Comparison of ENCODE assay signal across 19 cellular contexts in the genomic region with DNA sequence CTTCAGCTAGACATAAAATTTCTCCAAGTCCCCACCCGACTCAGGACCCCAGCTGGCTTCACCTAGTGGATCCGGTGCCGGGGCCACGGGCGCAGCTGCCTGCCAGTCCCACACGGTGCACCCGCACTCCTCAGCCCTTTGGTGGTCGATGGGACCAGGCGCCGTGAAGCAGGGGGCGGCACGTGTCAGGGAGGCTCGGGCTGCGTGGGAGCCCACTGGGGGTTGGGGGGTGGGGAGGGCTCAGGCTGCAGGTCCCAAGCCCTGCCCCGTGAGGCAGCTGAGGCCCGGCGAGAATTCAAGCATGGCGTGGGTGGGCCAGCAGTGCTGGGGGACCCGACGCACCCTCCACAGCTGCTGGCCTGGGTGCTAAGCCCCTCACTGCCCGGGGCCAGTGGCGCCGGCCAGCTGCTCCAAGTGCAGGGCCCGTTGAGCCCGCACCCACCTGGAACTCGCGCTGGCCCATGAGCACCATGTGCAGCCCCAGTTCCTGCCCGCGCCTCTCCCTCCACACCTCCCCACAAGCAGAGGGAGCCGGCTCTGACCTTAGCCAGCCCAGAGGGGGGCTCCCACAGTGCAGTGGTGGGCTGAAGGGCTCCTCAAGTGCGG.
DNase-seq lines count a peak whose midpoint lies in the region; ATAC-seq and TF ChIP-seq lines count a peak whose summit lies in the region.
"Had no signal": no experiment of that assay in that cellular context is flagged by ENCODE, and none has a peak within 500 bp of the region (broad histone marks: within the 10 kb centered on the region; RNA-seq: fewer than 3 reads in every experiment).

No MANE protein-coding gene starts in this region.

- no TSS peak for BruUV-seq in PC-9 (replicated peaks; lab: Mats Ljungman, UMichigan)

- H3K36me3 ChIP-seq in PC-9 (ENCODE audit: low read depth): no peaks in the 10 kb centered on the region
- no peaks in the 10 kb centered on the region for H3K36me3 ChIP-seq in testis (ENCODE audit: low read depth, missing control alignments)
- H3K36me3 ChIP-seq: BLaER1 treated with 17β-estradiol and CSF1 and Interleukin-3, amounts not matched to agents 10 nM and 100 nM had no signal

- H3K4me1 ChIP-seq in PC-9 (replicated peaks; ENCODE audit: insufficient read depth) (no peaks in the 10 kb centered on the region), testis (peaks cover 13% of the 10 kb centered on the region)
- H3K4me1 ChIP-seq: A549; BLaER1 treated with 17β-estradiol and CSF1 and Interleukin-3, amounts not matched to agents 10 nM and 100 nM; Caco-2 had no signal

- H4K20me1 ChIP-seq in PC-9 (ENCODE audit: insufficient read depth): 0 out of 2 replicates have a peak, but pooled peaks cover 2% of the 10 kb centered on the region
- H4K20me1 ChIP-seq: BLaER1 treated with 17β-estradiol and CSF1 and Interleukin-3, amounts not matched to agents 10 nM and 100 nM had no signal

- no peaks in the 10 kb centered on the region for H3F3A ChIP-seq in PC-9 (ENCODE audit: insufficient read depth, low read depth)

- H3K9me2 ChIP-seq in PC-9 (ENCODE audit: insufficient read depth): no peaks in the 10 kb centered on the region

- no peak for ATAC-seq in HG02884 (IDR thresholded peaks at IDR 0.05; ENCODE audit: unreplicated experiment)
- ATAC-seq in HG02938 (IDR thresholded peaks at IDR 0.05; ENCODE audit: unreplicated experiment): no peak
- ATAC-seq: A549; CD8-positive, alpha-beta T cell had no signal

- H3K9me3 ChIP-seq in PC-9 (ENCODE audit: insufficient read depth, low read depth): no peaks in the 10 kb centered on the region
- no peaks in the 10 kb centered on the region for H3K9me3 ChIP-seq in testis
- H3K9me3 ChIP-seq: A549 had no signal

- no peak overlapping the region for H3K4me2 ChIP-seq in PC-9
- H3K4me2 ChIP-seq: A549; BLaER1 treated with 17β-estradiol and CSF1 and Interleukin-3, amounts not matched to agents 10 nM and 100 nM had no signal

- H3K27me3 ChIP-seq in PC-9 (ENCODE audit: insufficient read depth, low read depth) (no peaks in the 10 kb centered on the region), testis (no peaks in the 10 kb centered on the region)
- H3K27me3 ChIP-seq: BLaER1 treated with 17β-estradiol and CSF1 and Interleukin-3, amounts not matched to agents 10 nM and 100 nM had no signal

- H3K79me2 ChIP-seq in PC-9 (ENCODE audit: low read depth): no peaks in the 10 kb centered on the region

- TF ChIP-seq CTCF in PC-9 (conservative IDR thresholded peaks at IDR 0.05) (no peak), testis (IDR thresholded peaks at IDR 0.05) (no peak)

- DNase-seq in activated gamma-delta T cell (lab: John Stamatoyannopoulos, UW): peak; percentile 6
- no peak for DNase-seq in activated gamma-delta T cell treated with Interleukin-2 at 50 U/mL for 16 hours
- DNase-seq in PC-9: no peak
- peak; percentile 75 for DNase-seq in posterior vena cava (ENCODE audit: low spot score)
- no peak for DNase-seq in testis
- DNase-seq in SW480 (ENCODE audit: low spot score): no peak
- DNase-seq: AML-193; Caco-2; Calu3; CD4-positive, alpha-beta T cell; CD8-positive, alpha-beta T cell; DMS79 treated with DMSO at 0.1 percent for 48 hours; GF-D8 had no signal

- peak overlapping the region; percentile 56 for H2AFZ ChIP-seq in PC-9

- 84 to 88% methylated on average over 17 to 29 of the region's 31 CpGs for WGBS in testis, 2 donors

- CTCF ChIA-PET in PC-9 (lab: Charles Lee): no interaction called here

- no peak for TF ChIP-seq POLR2A in testis (IDR thresholded peaks at IDR 0.05)

- intact Hi-C loops in PC-9 (cut with micrococcal nuclease; ENCODE audit: unreplicated experiment) (no loop called here), posterior vena cava (cut with DNase I) (no loop called here), testis (cut with DNase I; ENCODE audit: low total_unique reads) (no loop called here)

- H3K4me3 ChIP-seq in PC-9: no peak overlapping the region
- H3K4me3 ChIP-seq in testis: no peak overlapping the region
- H3K4me3 ChIP-seq: A549; BLaER1 treated with 17β-estradiol and CSF1 and Interleukin-3, amounts not matched to agents 10 nM and 100 nM had no signal

- POLR2A ChIA-PET in PC-9 (lab: Charles Lee; ENCODE audit: unreplicated experiment): no interaction called here

- no peak overlapping the region for H3K27ac ChIP-seq in PC-9
- H3K27ac ChIP-seq in testis: peak overlapping the region; percentile 5 to 65
- H3K27ac ChIP-seq: 22Rv1; A549; BLaER1 treated with 17β-estradiol and CSF1 and Interleukin-3, amounts not matched to agents 10 nM and 100 nM; C4-2B had no signal

Comparison
In these comparisons a context has a peak if more than half of its experiments do, and no peak if none do; other contexts are left out.
1. DNase-seq: peak in activated gamma-delta T cell (single experiment) and posterior vena cava (single experiment); none in activated gamma-delta T cell treated with Interleukin-2 at 50 U/mL for 16 hours (single experiment), PC-9 (0 of 2), testis (single experiment) and SW480 (single experiment).